In the genomic region with DNA sequence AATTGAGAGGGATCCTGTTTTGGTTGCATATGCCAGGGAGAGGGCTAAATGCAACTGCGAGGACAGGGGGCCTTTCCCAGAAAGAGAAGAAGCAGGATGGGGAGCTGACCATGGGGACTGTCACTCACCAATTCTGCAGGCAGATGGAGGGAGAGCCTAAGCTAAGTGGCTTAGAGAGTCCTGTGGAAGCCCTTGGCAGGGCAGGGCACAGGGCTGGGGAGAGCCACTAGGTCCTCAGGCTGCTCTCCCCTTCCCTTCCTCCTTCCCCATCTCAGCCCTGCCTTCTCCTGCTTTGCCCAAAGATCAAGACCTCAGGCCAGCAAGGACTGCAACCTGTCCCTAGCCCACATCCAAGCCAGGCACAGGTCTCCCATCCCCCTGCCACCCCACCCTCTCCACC, we compare ENCODE assay signal across 16 cellular contexts. TPM values are rescaled to one million over a fixed set of nuclear protein-coding genes. Genes with fewer than 3 reads are reported as not detected.
DNase-seq lines count a peak whose midpoint lies in the region; ATAC-seq and TF ChIP-seq lines count a peak whose summit lies in the region.
"Had no signal": no experiment of that assay in that cellular context is flagged by ENCODE, and none has a peak within 500 bp of the region (broad histone marks: within the 10 kb centered on the region; RNA-seq: fewer than 3 reads in every experiment).

No MANE protein-coding gene starts in this region.

- POLR2A ChIA-PET in HEK293T (lab: Yijun Ruan, JAX): no interaction called here

- no peaks in the 10 kb centered on the region for H3K4me1 ChIP-seq in colonic mucosa
- no peaks in the 10 kb centered on the region for H3K4me1 ChIP-seq in mucosa of descending colon (ENCODE audit: low read depth)

- H3K4me3 ChIP-seq in colonic mucosa: no peak overlapping the region
- H3K4me3 ChIP-seq in mucosa of descending colon: no peak overlapping the region

- DNase-seq in AG20443 (ENCODE audit: low spot score) (peak; percentile 6), HEK293T (ENCODE audit: extremely low spot score) (peak; percentile 4), colonic mucosa (no peak), mucosa of descending colon (no peak), hippocampal formation (lab: John Stamatoyannopoulos, UW) (no peak), NCI-H146 (lab: John Stamatoyannopoulos, UW) (no peak)
- DNase-seq in stimulated activated CD4-positive, alpha-beta T cell treated with anti-CD3 and anti-CD28 coated beads, Interleukin-4, amount 100 ng/mL, for 4 hours: no peak
- DNase-seq in activated CD4-positive, alpha-beta T cell treated with anti-CD3 and anti-CD28 coated beads, Interleukin-2, amount 50 U/mL, for 1 hour: no peak
- DNase-seq: activated CD4-positive, alpha-beta memory T cell treated with anti-CD3 and anti-CD28 coated beads, Interleukin-2, amount 10 ng/mL, durations not matched to agents 7 days and 5 days; activated gamma-delta T cell treated with Interleukin-2 at 50 U/mL for 16 hours; HCEC 1CT; NCI-H446 treated with DMSO at 0.1 percent for 48 hours; T-helper 9 cell had no signal

- CTCF ChIA-PET in HEK293T (lab: Yijun Ruan, JAX): no interaction called here

- no peaks in the 10 kb centered on the region for H3K36me3 ChIP-seq in colonic mucosa
- no peaks in the 10 kb centered on the region for H3K36me3 ChIP-seq in mucosa of descending colon (ENCODE audit: low read depth)

- intact Hi-C loops in colonic mucosa (cut with DNase I) (no loop called here), mucosa of descending colon (cut with DNase I, micrococcal nuclease) (no loop called here)

- H3K9ac ChIP-seq in colonic mucosa (ENCODE audit: low read depth in 2 of 2, low read length in 2 of 2): peak overlapping the region in 1 of 2 donors; percentile 34

- peak; percentile 22 for ATAC-seq in mucosa of descending colon

- no peak for TF ChIP-seq CTCF in colonic mucosa (IDR thresholded peaks at IDR 0.05)
- no peak for TF ChIP-seq CTCF in mucosa of descending colon (IDR thresholded peaks at IDR 0.05)

- no peaks in the 10 kb centered on the region for H3K27me3 ChIP-seq in colonic mucosa

- H3K27ac ChIP-seq in colonic mucosa: peak overlapping the region; percentile 32

- H3K9me3 ChIP-seq in colonic mucosa (no peaks in the 10 kb centered on the region), mucosa of descending colon (no peaks in the 10 kb centered on the region)

TF ChIP-seq in HEK293T, 16 proteins besides CTCF, POLR2A, EP300 and RAD21:
- TF ChIP-seq HDGF (IDR thresholded peaks at IDR 0.05; ENCODE audit: borderline replicate concordance) (no peak), FOXM1 (IDR thresholded peaks at IDR 0.05; ENCODE audit: borderline replicate concordance) (no peak), ARNT (IDR thresholded peaks at IDR 0.05) (no peak), L3MBTL2 (conservative IDR thresholded peaks at IDR 0.05) (no peak), NFRKB (IDR thresholded peaks at IDR 0.05) (no peak), TARDBP (IDR thresholded peaks at IDR 0.05) (no peak), LEF1 (IDR thresholded peaks at IDR 0.05; ENCODE audit: borderline replicate concordance) (no peak), CTBP1 (IDR thresholded peaks at IDR 0.05; ENCODE audit: borderline replicate concordance) (no peak)

RNA-seq across cellular contexts. Expression of gene CATIP, which starts 24.4 kb away (rescaled TPM):
- total RNA-seq in colonic mucosa (not detected), mucosa of descending colon (not detected)
- total RNA-seq: activated CD4-positive, alpha-beta memory T cell treated with anti-CD3 and anti-CD28 coated beads, Interleukin-2, amount 10 ng/mL, durations not matched to agents 7 days and 5 days; bronchial epithelial cell; lung microvascular endothelial cell; osteocyte had no signal

RNA-seq across cellular contexts. Expression of gene TMBIM1, which starts 40.0 kb away (rescaled TPM):
- total RNA-seq in colonic mucosa (100 to 1,000 TPM; 273 to 375 TPM), mucosa of descending colon (100 to 1,000 TPM; 201 to 464 (median 319) TPM)

RNA-seq across cellular contexts. Expression of gene SLC11A1, which starts 49.8 kb away (rescaled TPM):
- total RNA-seq in colonic mucosa (1 to 10 TPM; 1.1 to 1.8 TPM), mucosa of descending colon (1 to 10 TPM; 1.2 to 7.8 (median 5.3) TPM)

Comparison
In these comparisons a context has a peak if more than half of its experiments do, and no peak if none do; other contexts are left out.
1. DNase-seq: peak in AG20443 (single experiment) and HEK293T (single experiment); none in colonic mucosa (single experiment), mucosa of descending colon (0 of 3), stimulated activated CD4-positive, alpha-beta T cell treated with anti-CD3 and anti-CD28 coated beads, Interleukin-4, amount 100 ng/mL, for 4 hours (0 of 2), activated CD4-positive, alpha-beta T cell treated with anti-CD3 and anti-CD28 coated beads, Interleukin-2, amount 50 U/mL, for 1 hour (single experiment), hippocampal formation (0 of 2) and NCI-H146 (single experiment).